22 cellular contexts compared by ENCODE assay signal in the genomic region with DNA sequence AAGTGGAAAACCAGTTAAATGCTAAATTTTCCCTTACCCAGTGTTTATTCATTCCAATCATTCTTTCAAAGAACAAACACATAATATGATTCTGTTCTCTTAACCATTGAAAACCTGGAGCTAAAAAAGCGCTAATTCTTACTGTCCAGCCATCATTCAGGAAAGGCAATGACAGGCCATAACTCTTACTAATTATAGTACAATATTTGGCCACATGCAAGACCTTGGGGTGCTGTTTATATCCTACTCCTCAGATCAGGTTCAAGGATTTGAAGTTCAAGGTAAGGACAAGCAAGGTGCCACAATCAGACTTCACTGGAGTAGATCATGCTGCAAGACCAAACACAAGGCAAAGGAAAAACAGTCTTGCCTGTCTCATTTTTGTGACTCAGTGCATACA.
DNase-seq lines count a peak whose midpoint lies in the region; ATAC-seq and TF ChIP-seq lines count a peak whose summit lies in the region.
"Had no signal": no experiment of that assay in that cellular context is flagged by ENCODE, and none has a peak within 500 bp of the region (broad histone marks: within the 10 kb centered on the region; RNA-seq: fewer than 3 reads in every experiment).

No MANE protein-coding gene starts in this region.

- no peaks in the 10 kb centered on the region for H3K79me2 ChIP-seq in mammary epithelial cell (ENCODE audit: insufficient read depth, low read length)
- H3K79me2 ChIP-seq in PC-3 (ENCODE audit: low read length) = peaks cover 12% of the 10 kb centered on the region; the same call in 1 of the 2 replicates
- no peaks in the 10 kb centered on the region for H3K79me2 ChIP-seq in trophoblast cell (ENCODE audit: control insufficient read depth, insufficient read depth, low read length, poor library complexity)

- H3K9me3 ChIP-seq in mammary epithelial cell (replicated peaks; ENCODE audit: insufficient read depth, low read length) = no peaks in the 10 kb centered on the region
- H3K9me3 ChIP-seq in PC-3 (ENCODE audit: low read length) = no peaks in the 10 kb centered on the region
- H3K9me3 ChIP-seq in left lung = no peaks in the 10 kb centered on the region
- H3K9me3 ChIP-seq in trophoblast cell (ENCODE audit: insufficient read depth, low read depth, low read length) = no peaks in the 10 kb centered on the region
- H3K9me3 ChIP-seq: HAP-1, MG63 had no signal

- H3K36me3 Mint-ChIP-seq in MCF 10A (ENCODE audit: insufficient read depth, unreplicated experiment) = no peaks in the 10 kb centered on the region
- H3K36me3 Mint-ChIP-seq in activated naive CD4-positive, alpha-beta T cell treated with anti-CD3 and anti-CD28 coated beads, Interleukin-2, amount 10 ng/mL, durations not matched to agents 7 days and 5 days = no peaks in the 10 kb centered on the region
- H3K36me3 Mint-ChIP-seq: CD8-positive, alpha-beta T cell; IgD-negative memory B cell had no signal

- no peaks in the 10 kb centered on the region for H3K27me3 Mint-ChIP-seq in MCF 10A (ENCODE audit: insufficient read depth, unreplicated experiment)
- no peaks in the 10 kb centered on the region for H3K27me3 Mint-ChIP-seq in activated naive CD4-positive, alpha-beta T cell treated with anti-CD3 and anti-CD28 coated beads, Interleukin-2, amount 10 ng/mL, durations not matched to agents 7 days and 5 days
- H3K27me3 Mint-ChIP-seq: IgD-negative memory B cell had no signal

- no peaks in the 10 kb centered on the region for H4K20me1 ChIP-seq in mammary epithelial cell (ENCODE audit: insufficient read depth, low read length)
- no peaks in the 10 kb centered on the region for H4K20me1 ChIP-seq in PC-3 (ENCODE audit: low read length)

- peak overlapping the region; percentile 63 for H3K27ac Mint-ChIP-seq in MCF 10A (ENCODE audit: low read depth, unreplicated experiment)
- H3K27ac Mint-ChIP-seq in activated naive CD4-positive, alpha-beta T cell treated with anti-CD3 and anti-CD28 coated beads, Interleukin-2, amount 10 ng/mL, durations not matched to agents 7 days and 5 days = no peak overlapping the region
- H3K27ac Mint-ChIP-seq: CD8-positive, alpha-beta T cell; IgD-negative memory B cell had no signal

- H3K27ac ChIP-seq in mammary epithelial cell (ENCODE audit: insufficient read depth, low read depth, low read length) (no peak overlapping the region), PC-3 (ENCODE audit: low read length) (no peak overlapping the region), left lung (peak overlapping the region in 1 of 2 donors; percentile 39), trophoblast cell (ENCODE audit: low read depth, low read length) (no peak overlapping the region)
- H3K27ac ChIP-seq: GM23248 had no signal

- no peak overlapping the region for H4K91ac ChIP-seq in trophoblast cell (ENCODE audit: low read depth, low read length)

- no peak overlapping the region for H3K23ac ChIP-seq in trophoblast cell (ENCODE audit: low read length)

- no peak for DNase-seq in MCF 10A (ENCODE audit: unreplicated experiment)
- DNase-seq in mammary epithelial cell = no peak
- DNase-seq in PC-3 = no peak
- no peak for DNase-seq in left lung
- no peak for DNase-seq in activated naive CD4-positive, alpha-beta T cell treated with anti-CD3 and anti-CD28 coated beads, Interleukin-2, amount 10 ng/mL, durations not matched to agents 7 days and 5 days
- no peak for DNase-seq in trophoblast cell
- DNase-seq in SIG-M5 treated with dmso at 0.1 percent for 504 hours (lab: John Stamatoyannopoulos, UW; ENCODE audit: unreplicated experiment) = no peak
- DNase-seq: 8988T; AML-193; C1 segment of cervical spinal cord; CD8-positive, alpha-beta T cell; GM23248; MG63; NCI-H1694 treated with DMSO at 0.1 percent for 48 hours; NCI-H2081 treated with DMSO at 0.1 percent for 48 hours; NCI-H2171 treated with DMSO at 0.1 percent for 48 hours; NCI-H446; NCI-H526; Right ventricle myocardium superior had no signal

- in situ Hi-C loops in mammary epithelial cell (cut with MboI; ENCODE audit: low sequenced_read_pairs in 2 of 2) = no loop called here

- POLR2A ChIA-PET in MCF 10A (lab: Yijun Ruan, JAX) = interaction anchor here (1.6 kb wide), 1 partner anchor 9 kb away, joined by 7 read pairs; no protein-coding TSS in a partner anchor
- POLR2A ChIA-PET in PC-3 (lab: Charles Lee; ENCODE audit: unreplicated experiment) = no interaction called here

- H3K9ac ChIP-seq in mammary epithelial cell (ENCODE audit: insufficient read depth, low read length) = no peak overlapping the region
- H3K9ac ChIP-seq in PC-3 (ENCODE audit: low read length) = no peak overlapping the region
- no peak overlapping the region for H3K9ac ChIP-seq in trophoblast cell (ENCODE audit: low read length)
- H3K9ac ChIP-seq: GM23248 had no signal

- ATAC-seq in PC-3 = peak; percentile 22
- peak; percentile 38 for ATAC-seq in left lung
- no peak for ATAC-seq in GM21723 (IDR thresholded peaks at IDR 0.05; ENCODE audit: unreplicated experiment)
- ATAC-seq: CD8-positive, alpha-beta T cell had no signal

- no peak overlapping the region for H2BK12ac ChIP-seq in trophoblast cell (ENCODE audit: low read length)

- 100% methylated on average over 1 of the region's 1 CpG for WGBS in mammary epithelial cell (ENCODE audit: low coverage, missing lambda C conversion rate)
- WGBS in trophoblast cell (ENCODE audit: extremely low coverage, insufficient coverage, insufficient read length) = no CpG with 5 or more reads among the region's 1 CpG

- no peaks in the 10 kb centered on the region for H3F3A ChIP-seq in PC-3 (ENCODE audit: low read length, unreplicated experiment)

- no peak overlapping the region for H4K8ac ChIP-seq in trophoblast cell (ENCODE audit: low read depth, low read length)

- H4K12ac ChIP-seq in trophoblast cell (ENCODE audit: low read depth, low read length) = no peak overlapping the region

- no peak overlapping the region for H3K18ac ChIP-seq in trophoblast cell (ENCODE audit: low read length)

- no peaks in the 10 kb centered on the region for H3K9me3 Mint-ChIP-seq in MCF 10A (ENCODE audit: unreplicated experiment)
- no peaks in the 10 kb centered on the region for H3K9me3 Mint-ChIP-seq in activated naive CD4-positive, alpha-beta T cell treated with anti-CD3 and anti-CD28 coated beads, Interleukin-2, amount 10 ng/mL, durations not matched to agents 7 days and 5 days
- H3K9me3 Mint-ChIP-seq: CD8-positive, alpha-beta T cell had no signal

- H3K79me1 ChIP-seq in trophoblast cell (ENCODE audit: low read length) = no peaks in the 10 kb centered on the region

- dilution Hi-C loops in mammary epithelial cell (cut with HindIII; ENCODE audit: low sequenced_read_pairs) = no loop called here

- H3K4me3 Mint-ChIP-seq in MCF 10A (ENCODE audit: unreplicated experiment) = no peak overlapping the region
- no peak overlapping the region for H3K4me3 Mint-ChIP-seq in activated naive CD4-positive, alpha-beta T cell treated with anti-CD3 and anti-CD28 coated beads, Interleukin-2, amount 10 ng/mL, durations not matched to agents 7 days and 5 days
- H3K4me3 Mint-ChIP-seq: CD8-positive, alpha-beta T cell; IgD-negative memory B cell had no signal

- H3K4me2 ChIP-seq in mammary epithelial cell (ENCODE audit: insufficient read depth, low read depth, low read length) = no peak overlapping the region
- H3K4me2 ChIP-seq in PC-3 (ENCODE audit: low read length) = no peak overlapping the region
- H3K4me2 ChIP-seq in trophoblast cell (ENCODE audit: low read length) = no peak overlapping the region

- no peaks in the 10 kb centered on the region for H3K36me3 ChIP-seq in mammary epithelial cell (ENCODE audit: insufficient read depth, low read length)
- no peaks in the 10 kb centered on the region for H3K36me3 ChIP-seq in PC-3 (ENCODE audit: low read depth, low read length)
- no peaks in the 10 kb centered on the region for H3K36me3 ChIP-seq in left lung
- no peaks in the 10 kb centered on the region for H3K36me3 ChIP-seq in trophoblast cell (ENCODE audit: control insufficient read depth in 1 of 2, insufficient read depth in 2 of 2, low read length in 2 of 2)
- H3K36me3 ChIP-seq: HAP-1, MG63 had no signal

- H3K4ac ChIP-seq in trophoblast cell (ENCODE audit: low read depth, low read length) = no peak overlapping the region

- H2BK5ac ChIP-seq in trophoblast cell (ENCODE audit: low read depth, low read length, poor library complexity) = no peak overlapping the region

- peaks cover 14% of the 10 kb centered on the region for H3K4me1 Mint-ChIP-seq in MCF 10A (ENCODE audit: insufficient read depth, unreplicated experiment)
- H3K4me1 Mint-ChIP-seq in activated naive CD4-positive, alpha-beta T cell treated with anti-CD3 and anti-CD28 coated beads, Interleukin-2, amount 10 ng/mL, durations not matched to agents 7 days and 5 days = no peaks in the 10 kb centered on the region

- H3K9me2 ChIP-seq in PC-3 (replicated peaks; ENCODE audit: low read length) = no peaks in the 10 kb centered on the region

- TF ChIP-seq CTCF in MCF 10A (IDR thresholded peaks at IDR 0.05; ENCODE audit: unreplicated experiment) = no peak
- no peak for TF ChIP-seq CTCF in mammary epithelial cell (conservative IDR thresholded peaks at IDR 0.05 in 1 of 2, IDR thresholded peaks at IDR 0.05 in 1 of 2; ENCODE audit: extremely low read depth in 1 of 2, insufficient read depth in 1 of 2, low read depth in 1 of 2, low read length in 2 of 2)
- no peak for TF ChIP-seq CTCF in PC-3 (conservative IDR thresholded peaks at IDR 0.05; ENCODE audit: low read depth, low read length)
- TF ChIP-seq CTCF in left lung (IDR thresholded peaks at IDR 0.05) = no peak

- H3K14ac ChIP-seq in trophoblast cell (ENCODE audit: low read length) = no peak overlapping the region

- BruUV-seq in MCF 10A (replicated peaks; lab: Mats Ljungman, UMichigan) (no TSS peak), mammary epithelial cell (replicated peaks; lab: Mats Ljungman, UMichigan) (no TSS peak), PC-3 (replicated peaks; lab: Mats Ljungman, UMichigan) (no TSS peak)

- no peak overlapping the region for H2AK5ac ChIP-seq in trophoblast cell (ENCODE audit: low read length)

- intact Hi-C loops in MCF 10A (cut with micrococcal nuclease) = no loop called here
- intact Hi-C loops in mammary epithelial cell (cut with micrococcal nuclease) = no loop called here
- intact Hi-C loops in PC-3 (cut with micrococcal nuclease) = no loop called here
- intact Hi-C loops in left lung (cut with DNase I) = no loop called here

- no peaks in the 10 kb centered on the region for H3K4me1 ChIP-seq in mammary epithelial cell (ENCODE audit: insufficient read depth, low read length)
- 0 out of 2 replicates have a peak, but pooled peaks cover 5% of the 10 kb centered on the region for H3K4me1 ChIP-seq in PC-3 (ENCODE audit: insufficient read depth, low read length)
- H3K4me1 ChIP-seq in left lung = peaks cover 0 to 36% of the 10 kb centered on the region in 2 donors
- H3K4me1 ChIP-seq in trophoblast cell (ENCODE audit: control insufficient read depth in 1 of 2, insufficient read depth in 2 of 2, low read length in 2 of 2) = peaks cover 0 to 2% of the 10 kb centered on the region in 2 experiments

- no peak overlapping the region for H2BK120ac ChIP-seq in trophoblast cell (ENCODE audit: insufficient read depth, low read length, poor library complexity)

- CTCF ChIA-PET in MCF 10A (lab: Yijun Ruan, JAX) (interaction anchor here (0.6 to 1.2 kb wide), 3 partner anchors 10 to 83 kb away, joined by 3 to 5 read pairs (median 4); no protein-coding TSS in a partner anchor), mammary epithelial cell (lab: Charles Lee; ENCODE audit: low non-redundant PET) (no interaction called here), PC-3 (lab: Charles Lee) (no interaction called here)
- CTCF ChIA-PET in activated naive CD4-positive, alpha-beta T cell treated with anti-CD3 and anti-CD28 coated beads, Interleukin-2, amount 10 ng/mL, durations not matched to agents 7 days and 5 days (lab: Charles Lee) = no interaction called here

- H3K4me3 ChIP-seq in mammary epithelial cell (replicated peaks in 1 of 3; ENCODE audit: insufficient read depth in 1 of 3, low read depth in 2 of 3, low read length in 3 of 3) (no peak overlapping the region), PC-3 (ENCODE audit: low read length) (no peak overlapping the region), left lung (no peak overlapping the region), trophoblast cell (ENCODE audit: low read depth, low read length) (no peak overlapping the region)
- H3K4me3 ChIP-seq: GM23248, HAP-1, MG63 had no signal

- H2AFZ ChIP-seq in mammary epithelial cell (ENCODE audit: low read depth, low read length) (no peak overlapping the region), PC-3 (ENCODE audit: low read length) (no peak overlapping the region), trophoblast cell (ENCODE audit: insufficient read depth, low read length, poor library complexity) (no peak overlapping the region)
- H2AFZ ChIP-seq: GM23248 had no signal

- H3K27me3 ChIP-seq in mammary epithelial cell (ENCODE audit: insufficient read depth, low read length) = no peaks in the 10 kb centered on the region
- no peaks in the 10 kb centered on the region for H3K27me3 ChIP-seq in PC-3 (ENCODE audit: low read length)
- H3K27me3 ChIP-seq in left lung = no peaks in the 10 kb centered on the region
- H3K27me3 ChIP-seq in trophoblast cell (ENCODE audit: insufficient read depth, low read length) = no peaks in the 10 kb centered on the region
- H3K27me3 ChIP-seq: MG63 had no signal
